Comparison of ENCODE assay signal across 8 cellular contexts in genomic region chr1:168136709-168137514, GRCh38. TPM values are rescaled to one million over a fixed set of nuclear protein-coding genes. Genes with fewer than 3 reads are reported as not detected.
DNase-seq lines count a peak whose midpoint lies in the region; ATAC-seq, FAIRE-seq and TF ChIP-seq lines count a peak whose summit lies in the region.

TSS of gene GPR161 (minus strand) at chr1:168136930. CDS start at chr1:168104850, 32,080 bp downstream.

- POLR2A ChIA-PET in AG04450 (lab: Yijun Ruan, JAX), result interaction anchor here (1.3 kb wide), 1 partner anchor 54 kb away, joined by 6 read pairs; no protein-coding TSS in a partner anchor
- POLR2A ChIA-PET in naive thymus-derived CD8-positive, alpha-beta T cell (lab: Charles Lee), result no interaction called here

- no peak for FAIRE-seq in GM19239 (lab: Jason Lieb, UNC)

- no peaks in the 10 kb centered on the region for H3K36me3 ChIP-seq in uterus

- TF ChIP-seq POLR2A in uterus (IDR thresholded peaks at IDR 0.05), result peak in 1 of 2 donors; percentile 36

- peak within 1 kb of the TSS; percentile 80 for H3K4me3 ChIP-seq in AG04450 (ENCODE audit: low read depth, low read length)
- H3K4me3 ChIP-seq in fibroblast of villous mesenchyme (ENCODE audit: low read depth, low read length), result peak within 1 kb of the TSS; percentile 76
- peak within 1 kb of the TSS; percentile 82 to 85 for H3K4me3 ChIP-seq in uterus

- CTCF ChIA-PET in AG04450 (lab: Charles Lee), result interaction anchor here (0.6 to 1.8 kb wide), 2 partner anchors 9 to 53 kb away, joined by 3 to 5 read pairs; no protein-coding TSS in a partner anchor

- no peaks in the 10 kb centered on the region for H3K4me1 ChIP-seq in uterus

- peak within 1 kb of the TSS; percentile 85 to 98 (median 92) for H3K4me3 Mint-ChIP-seq in naive thymus-derived CD8-positive, alpha-beta T cell

- peak within 1 kb of the TSS in 9 of 10 donors; percentile 26 to 91 (median 77) for H3K27ac Mint-ChIP-seq in naive thymus-derived CD8-positive, alpha-beta T cell

- no peak for TF ChIP-seq CTCF in AG04450 (IDR thresholded peaks at IDR 0.05; ENCODE audit: low read depth, low read length)
- TF ChIP-seq CTCF in fibroblast of villous mesenchyme (IDR thresholded peaks at IDR 0.05; ENCODE audit: insufficient read depth, low read depth, low read length), result no peak
- TF ChIP-seq CTCF in uterus (IDR thresholded peaks at IDR 0.05), result peak in 1 of 4 experiments; percentile 19

- H3K4me1 Mint-ChIP-seq in naive thymus-derived CD8-positive, alpha-beta T cell, result peaks cover 9 to 24% (median 19%) of the 10 kb centered on the region in 4 donors

- H3K9me3 Mint-ChIP-seq in naive thymus-derived CD8-positive, alpha-beta T cell, result no peaks in the 10 kb centered on the region

- DNase-seq in AG04450 (ENCODE audit: low read depth, low spot score) (no peak), GM19239 (ENCODE audit: insufficient read length, low spot score) (peak; percentile 46), NCI-H345 treated with DMSO at 0.1 percent for 48 hours (lab: John Stamatoyannopoulos, UW; ENCODE audit: unreplicated experiment) (peak; percentile 18), fibroblast of villous mesenchyme (ENCODE audit: low read depth) (peak; percentile 59), uterus (peak; percentile 70 to 73)
- peak; percentile 66 for DNase-seq in activated effector memory CD4-positive, alpha-beta T cell treated with anti-CD3 and anti-CD28 coated beads, Interleukin-2, amount 50 U/mL, for 16 hours
- DNase-seq in naive thymus-derived CD8-positive, alpha-beta T cell, result peak in 6 of 10 donors; percentile 13 to 28 (median 22)

- H3K27me3 Mint-ChIP-seq in naive thymus-derived CD8-positive, alpha-beta T cell, result peaks cover 19 to 38% (median 36%) of the 10 kb centered on the region in 5 donors

- H3K27me3 ChIP-seq in AG04450 (ENCODE audit: control insufficient read depth, insufficient read depth, low read length), result no peaks in the 10 kb centered on the region
- H3K27me3 ChIP-seq in uterus, result no peaks in the 10 kb centered on the region

- peak within 1 kb of the TSS; percentile 85 for H3K27ac ChIP-seq in AG04450 (ENCODE audit: low read depth, low read length)
- peak within 1 kb of the TSS; percentile 89 to 96 for H3K27ac ChIP-seq in uterus

- H3K36me3 Mint-ChIP-seq in naive thymus-derived CD8-positive, alpha-beta T cell, result peaks cover 0 to 5% (median 0%) of the 10 kb centered on the region in 3 donors

- H3K9me3 ChIP-seq in AG04450 (ENCODE audit: control insufficient read depth, insufficient read depth, low read length) (peaks cover 3% of the 10 kb centered on the region; the same call in 1 of the 2 replicates), uterus (no peaks in the 10 kb centered on the region)

- peak; percentile 42 to 56 for ATAC-seq in naive thymus-derived CD8-positive, alpha-beta T cell
- no peak for ATAC-seq in HG02973 (IDR thresholded peaks at IDR 0.05; ENCODE audit: unreplicated experiment)

- intact Hi-C loops in uterus (cut with DNase I; ENCODE audit: low total_unique reads), result loop anchor here (10.0 kb wide), 1 partner anchor 52 kb away; no protein-coding TSS in a partner anchor

RNA-seq across cellular contexts. Expression of gene GPR161, which starts in this region (rescaled TPM):
- polyA plus RNA-seq in AG04450 (2011; rRNA removed), result 14.1 and 19.4 TPM in 2 replicates
- 40.5 and 61.6 TPM in 2 replicates for polyA minus RNA-seq in AG04450 (2011; rRNA and poly(A)+ RNA removed)
- total RNA-seq in fibroblast of villous mesenchyme (11.3 and 13.0 TPM in 2 replicates), uterus (10 to 100 TPM in 3 of 4 donors, 1 to 10 TPM in 1; 9.7 to 45.5 (median 37.6) TPM)
- under 1 TPM in 1 of 2 experiments, not detected in 1; 0.26 TPM for total RNA-seq in naive thymus-derived CD8-positive, alpha-beta T cell
- not detected for polyA plus RNA-seq in naive thymus-derived CD8-positive, alpha-beta T cell

Comparison
In these comparisons a context has a peak if more than half of its experiments do, and no peak if none do; other contexts are left out.
1. RNA of gene GPR161 (polyA plus RNA-seq): 14.1 to 19.4 TPM in AG04450; not detected in naive thymus-derived CD8-positive, alpha-beta T cell; every median in the first group is over 10 times any median in the second.
2. Peak in DNase-seq and ATAC-seq in naive thymus-derived CD8-positive, alpha-beta T cell; RNA of the gene not detected or under 1 TPM.
3. Peak in every context shown above with its lines, with median percentiles within 50 percentile points of each other: H3K4me3 ChIP-seq.